9 cellular contexts compared by ENCODE assay signal in the genomic region with DNA sequence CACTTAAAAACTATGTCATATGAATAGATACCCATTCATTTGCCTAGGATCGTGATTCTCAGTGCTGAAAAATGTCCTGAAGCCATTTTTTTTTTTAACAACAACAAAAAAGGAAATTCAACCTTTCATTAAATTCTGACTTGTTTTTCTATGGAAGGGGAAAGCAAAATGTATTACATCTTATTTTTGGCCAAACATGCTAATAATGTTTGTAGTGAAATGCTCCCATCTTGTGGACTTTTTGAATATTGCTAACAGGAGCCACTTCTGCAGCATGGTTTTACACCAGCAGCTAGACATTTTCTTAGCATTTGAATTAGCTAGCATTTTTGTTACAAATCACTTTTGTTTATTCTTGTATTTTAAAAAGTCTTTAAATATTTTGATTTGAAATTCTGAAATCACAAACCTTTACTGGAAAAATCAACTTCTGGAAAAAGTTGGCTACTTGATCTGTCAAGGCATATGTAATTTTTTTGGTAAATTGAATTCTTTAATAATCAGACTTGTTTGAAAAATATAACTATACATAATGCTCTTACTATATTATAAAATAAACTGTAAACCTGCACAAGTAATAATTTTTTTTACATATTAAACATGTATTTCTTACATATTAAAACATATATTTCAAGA.
DNase-seq lines count a peak whose midpoint lies in the region; ATAC-seq, FAIRE-seq and TF ChIP-seq lines count a peak whose summit lies in the region.
"Had no signal": no experiment of that assay in that cellular context is flagged by ENCODE, and none has a peak within 500 bp of the region (broad histone marks: within the 10 kb centered on the region; RNA-seq: fewer than 3 reads in every experiment).

No MANE protein-coding gene starts in this region.

- DNase-seq in AG09309 (ENCODE audit: low read depth): peak; percentile 7
- DNase-seq in GM19239 (ENCODE audit: insufficient read length, low spot score): no peak
- DNase-seq in NCI-H69 (lab: John Stamatoyannopoulos, UW): peak; percentile 43
- DNase-seq in dermis microvascular lymphatic vessel endothelial cell (ENCODE audit: low read depth in 2 of 2): peak; percentile 4 to 39
- DNase-seq in posterior vena cava (ENCODE audit: low spot score): no peak

- no peak overlapping the region for H3K9ac ChIP-seq in neural cell (ENCODE audit: low read length)

- H2AFZ ChIP-seq in neural cell (ENCODE audit: low read depth, low read length): no peak overlapping the region

- H3K79me2 ChIP-seq in neural cell (replicated peaks; ENCODE audit: insufficient read depth, low read length): peaks cover 8% of the 10 kb centered on the region

- no peaks in the 10 kb centered on the region for H4K20me1 ChIP-seq in neural cell (ENCODE audit: insufficient read depth)

- H3K9me3 ChIP-seq in neural cell (ENCODE audit: low read length): no peaks in the 10 kb centered on the region

- TF ChIP-seq RAD21 in neural cell (conservative IDR thresholded peaks at IDR 0.05): peak; percentile 60

- no peak overlapping the region for H3K27ac ChIP-seq in neural cell (ENCODE audit: low read length)
- H3K27ac ChIP-seq: epithelial cell of prostate had no signal

- no peaks in the 10 kb centered on the region for H3F3A ChIP-seq in neural cell (ENCODE audit: insufficient read depth, low read length, poor library complexity, severe bottlenecking)

- no peak for ATAC-seq in GM21360 (IDR thresholded peaks at IDR 0.05; ENCODE audit: unreplicated experiment)
- no peak for ATAC-seq in HG03095 (IDR thresholded peaks at IDR 0.05; ENCODE audit: unreplicated experiment)

- H3K9me2 ChIP-seq in neural cell (ENCODE audit: insufficient read depth, low read length): no peaks in the 10 kb centered on the region

- no peak overlapping the region for H3K4me2 ChIP-seq in neural cell (ENCODE audit: low read length)

- no peaks in the 10 kb centered on the region for H3K27me3 ChIP-seq in neural cell (ENCODE audit: insufficient read depth, low read depth, low read length)

- TF ChIP-seq CTCF in AG09309 (IDR thresholded peaks at IDR 0.05; ENCODE audit: control insufficient read depth, insufficient read depth, low read depth, low read length, missing control alignments): peak; percentile 55
- TF ChIP-seq CTCF in neural cell (IDR thresholded peaks at IDR 0.05; ENCODE audit: poor library complexity, severe bottlenecking): peak; percentile 57

- H3K4me3 ChIP-seq in AG09309 (ENCODE audit: control insufficient read depth, low read depth, low read length) (no peak overlapping the region), neural cell (ENCODE audit: low read length) (no peak overlapping the region)

- peaks cover 8% of the 10 kb centered on the region for H3K36me3 ChIP-seq in neural cell (ENCODE audit: insufficient read depth, low read length)

- TF ChIP-seq EP300 in neural cell (conservative IDR thresholded peaks at IDR 0.05; ENCODE audit: poor library complexity, severe bottlenecking): no peak

- FAIRE-seq in GM19239 (lab: Jason Lieb, UNC): peak; percentile 83

- intact Hi-C loops in posterior vena cava (cut with DNase I): no loop called here

TF ChIP-seq in neural cell, 6 proteins besides CTCF, POLR2A, EP300 and RAD21:
- TF ChIP-seq MXI1 (conservative IDR thresholded peaks at IDR 0.05; ENCODE audit: poor library complexity, severe bottlenecking): no peak
- no peak for TF ChIP-seq REST (IDR thresholded peaks at IDR 0.05; ENCODE audit: borderline replicate concordance)
- TF ChIP-seq TAF1 (IDR thresholded peaks at IDR 0.05; ENCODE audit: low read depth): no peak
- TF ChIP-seq EZH2 (IDR thresholded peaks at IDR 0.05; ENCODE audit: borderline replicate concordance, insufficient read depth, low read length, poor library complexity, severe bottlenecking): no peak
- TF ChIP-seq POLR2AphosphoS5 (IDR thresholded peaks at IDR 0.05): no peak
- peak; percentile 60 for TF ChIP-seq SMC3 (conservative IDR thresholded peaks at IDR 0.05; ENCODE audit: poor library complexity)

Comparison
In these comparisons a context has a peak if more than half of its experiments do, and no peak if none do; other contexts are left out.
1. DNase-seq: peak in AG09309 (single experiment), NCI-H69 (single experiment) and dermis microvascular lymphatic vessel endothelial cell (2 of 2); none in GM19239 (single experiment) and posterior vena cava (single experiment).